8 cellular contexts compared by ENCODE assay signal in the genomic region with DNA sequence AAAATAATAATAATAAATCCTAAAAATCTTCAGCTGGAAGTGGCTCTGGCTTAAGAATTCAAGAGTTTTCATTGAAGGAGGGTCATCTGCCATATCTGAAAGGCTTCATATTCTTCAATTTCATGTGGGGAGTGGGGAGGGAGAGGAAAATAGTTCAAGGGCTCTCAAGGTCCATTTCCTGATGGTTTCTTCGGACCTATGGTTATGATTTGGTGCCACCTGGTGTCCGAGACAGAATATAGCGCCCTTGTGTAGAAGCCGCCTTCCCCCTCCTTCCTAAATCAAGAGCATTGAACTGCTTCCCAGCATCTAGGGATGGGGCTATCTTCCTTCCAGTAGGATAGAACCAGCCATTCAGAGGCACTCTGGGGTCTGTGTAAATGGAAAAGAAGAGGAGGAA. TPM values are rescaled to one million over a fixed set of nuclear protein-coding genes. Genes with fewer than 3 reads are reported as not detected.
DNase-seq lines count a peak whose midpoint lies in the region; ATAC-seq and TF ChIP-seq lines count a peak whose summit lies in the region.

No MANE protein-coding gene starts in this region.

- CTCF ChIA-PET in CD4-positive, alpha-beta T cell (lab: Charles Lee): no interaction called here

- H3T11ph ChIP-seq in H9 (ENCODE audit: low read length): no peak overlapping the region

- H3K4me3 ChIP-seq in endodermal cell (ENCODE audit: low read length): no peak overlapping the region

- no peak overlapping the region for H2AK5ac ChIP-seq in H9 (ENCODE audit: insufficient read length, low read length)

- H2AFZ ChIP-seq in H9 (ENCODE audit: low read length): no peak overlapping the region

- H3K9me3 ChIP-seq in CD4-positive, alpha-beta T cell (ENCODE audit: control insufficient read depth, low read length): no peaks in the 10 kb centered on the region
- H3K9me3 ChIP-seq in H9 (ENCODE audit: control insufficient read depth, low read depth, low read length) (peaks cover 21% of the 10 kb centered on the region), endodermal cell (ENCODE audit: control insufficient read depth, low read length) (no peaks in the 10 kb centered on the region)

- intact Hi-C loops in CD4-positive, alpha-beta T cell (cut with DNase I, micrococcal nuclease): loop anchor here (1.0 to 5.0 kb wide), 5 partner anchors 47 to 727 kb away; no protein-coding TSS in a partner anchor

- H3K23ac ChIP-seq in H9 (ENCODE audit: insufficient read length, low read depth, low read length): no peak overlapping the region

- H3K4ac ChIP-seq in H9 (ENCODE audit: low read depth, low read length): no peak overlapping the region

- no peak overlapping the region for H3K27ac ChIP-seq in CD4-positive, alpha-beta T cell (ENCODE audit: low read depth, low read length)
- H3K27ac ChIP-seq in H9 (ENCODE audit: insufficient read length, low read depth, low read length) (no peak overlapping the region), endodermal cell (ENCODE audit: low read depth, low read length) (no peak overlapping the region)

- H3K18ac ChIP-seq in H9 (ENCODE audit: insufficient read length, low read depth, low read length): no peak overlapping the region

- POLR2A ChIA-PET in CD4-positive, alpha-beta T cell (lab: Charles Lee): interaction anchor here (2.2 kb wide), 1 partner anchor 75 kb away, joined by 7 read pairs; a partner anchor contains a TSS

- H4K20me1 ChIP-seq in H9 (ENCODE audit: control insufficient read depth, insufficient read depth, insufficient read length): no peaks in the 10 kb centered on the region

- H3K27me3 Mint-ChIP-seq in CD4-positive, alpha-beta T cell: no peaks in the 10 kb centered on the region
- H3K27me3 Mint-ChIP-seq in H9 (ENCODE audit: low read depth): no peaks in the 10 kb centered on the region; the same call in 1 of the 2 replicates
- H3K27me3 Mint-ChIP-seq in endodermal cell (ENCODE audit: insufficient read depth): no peaks in the 10 kb centered on the region
- H3K27me3 Mint-ChIP-seq in type B pancreatic cell: no peaks in the 10 kb centered on the region

- no peaks in the 10 kb centered on the region for H3K79me2 ChIP-seq in H9 (ENCODE audit: insufficient read depth, low read length)

- H3K36me3 Mint-ChIP-seq in CD4-positive, alpha-beta T cell (ENCODE audit: low read depth): peaks cover 31% of the 10 kb centered on the region
- H3K36me3 Mint-ChIP-seq in H9 (ENCODE audit: insufficient read depth in 1 of 3, low read depth in 3 of 3) (peaks cover 5 to 11% (median 11%) of the 10 kb centered on the region in 3 experiments), endodermal cell (ENCODE audit: low read depth) (no peaks in the 10 kb centered on the region), type B pancreatic cell (no peaks in the 10 kb centered on the region)

- no peaks in the 10 kb centered on the region for H3K27me3 ChIP-seq in CD4-positive, alpha-beta T cell (ENCODE audit: control insufficient read depth, insufficient read depth, low read length)
- no peaks in the 10 kb centered on the region for H3K27me3 ChIP-seq in H9 (ENCODE audit: insufficient read depth, low read length)
- no peaks in the 10 kb centered on the region for H3K27me3 ChIP-seq in endodermal cell (ENCODE audit: control insufficient read depth, insufficient read depth, low read length, poor library complexity, severe bottlenecking)

- no peak for ATAC-seq in CD4-positive, alpha-beta T cell (ENCODE audit: poor library complexity)
- ATAC-seq in GM18870 (IDR thresholded peaks at IDR 0.05; ENCODE audit: unreplicated experiment): no peak

- no peak overlapping the region for H3K56ac ChIP-seq in H9 (ENCODE audit: insufficient read length, low read depth, low read length)

- H3K27ac Mint-ChIP-seq in CD4-positive, alpha-beta T cell: no peak overlapping the region
- H3K27ac Mint-ChIP-seq in H9 (no peak overlapping the region), endodermal cell (no peak overlapping the region), type B pancreatic cell (peak overlapping the region; percentile 39)

- no peak overlapping the region for H3K14ac ChIP-seq in H9 (ENCODE audit: insufficient read depth, low read length)

- no peak overlapping the region for H2BK20ac ChIP-seq in H9 (ENCODE audit: low read depth, low read length, poor library complexity, severe bottlenecking)

- H3K79me1 ChIP-seq in H9 (ENCODE audit: insufficient read depth, low read depth, low read length, poor library complexity, severe bottlenecking): no peaks in the 10 kb centered on the region

- H3K9me3 Mint-ChIP-seq in CD4-positive, alpha-beta T cell: no peaks in the 10 kb centered on the region
- H3K9me3 Mint-ChIP-seq in H9 (peaks cover 53 to 66% of the 10 kb centered on the region in 2 experiments), endodermal cell (peaks cover 60% of the 10 kb centered on the region), type B pancreatic cell (no peaks in the 10 kb centered on the region)

- no CpG with 5 or more reads among the region's 4 CpGs for WGBS in H9 (ENCODE audit: extremely low coverage, insufficient read length, low lambda C conversion rate)
- 3% methylated on average over 4 of the region's 4 CpGs; no CpG with 5 or more reads in 1 of the 2 experiments for WGBS in endodermal cell (ENCODE audit: insufficient coverage in 1 of 2, insufficient read length in 1 of 2), 2 experiments

- H3K9ac ChIP-seq in H9 (ENCODE audit: extremely low read depth, insufficient read length, low read length) (no peak overlapping the region), endodermal cell (ENCODE audit: extremely low read depth, low read length, poor library complexity, severe bottlenecking) (no peak overlapping the region)

- H4K8ac ChIP-seq in H9 (replicated peaks; ENCODE audit: insufficient read length, low read depth, low read length): no peak overlapping the region

- H3K4me1 Mint-ChIP-seq in CD4-positive, alpha-beta T cell (ENCODE audit: low read depth): peaks cover 20% of the 10 kb centered on the region
- H3K4me1 Mint-ChIP-seq in H9 (peaks cover 12 to 16% of the 10 kb centered on the region in 2 experiments), endodermal cell (peaks cover 9% of the 10 kb centered on the region), type B pancreatic cell (ENCODE audit: unreplicated experiment) (peaks cover 18% of the 10 kb centered on the region)

- H2BK5ac ChIP-seq in H9 (ENCODE audit: insufficient read length, low read length): no peak overlapping the region

- H3K4me1 ChIP-seq in H9 (ENCODE audit: insufficient read depth, low read length) (peaks cover 3% of the 10 kb centered on the region), endodermal cell (ENCODE audit: control insufficient read depth, insufficient read depth, low read length) (peaks cover 4% of the 10 kb centered on the region)

- no peaks in the 10 kb centered on the region for H3K36me3 ChIP-seq in endodermal cell (ENCODE audit: control insufficient read depth, insufficient read depth, low read length)

- peak in 8 of 10 experiments; percentile 9 to 34 (median 20) for DNase-seq in CD4-positive, alpha-beta T cell
- DNase-seq in H9 (peak; percentile 47), NCI-H345 (lab: John Stamatoyannopoulos, UW) (peak; percentile 68), endodermal cell (peak; percentile 80), middle frontal gyrus (ENCODE audit: extremely low spot score, low spot score) (peak; percentile 41), type B pancreatic cell (ENCODE audit: extremely low spot score, unreplicated experiment) (no peak)
- peak; percentile 49 for DNase-seq in activated CD4-positive, alpha-beta T cell treated with anti-CD3 and anti-CD28 coated beads for 48 hours

- no peak overlapping the region for H2BK120ac ChIP-seq in H9 (ENCODE audit: low read depth, low read length, poor library complexity, severe bottlenecking)

- peak; percentile 59 for TF ChIP-seq CTCF in CD4-positive, alpha-beta T cell (IDR thresholded peaks at IDR 0.05)
- TF ChIP-seq CTCF in H9 (conservative IDR thresholded peaks at IDR 0.05) (peak; percentile 73), endodermal cell (conservative IDR thresholded peaks at IDR 0.05) (peak; percentile 79), type B pancreatic cell (conservative IDR thresholded peaks at IDR 0.05) (peak; percentile 78)

- peaks cover 9% of the 10 kb centered on the region for H3K23me2 ChIP-seq in H9 (ENCODE audit: insufficient read length, low read depth, low read length, poor library complexity, severe bottlenecking)

- no peak overlapping the region for H3K4me2 ChIP-seq in H9 (ENCODE audit: insufficient read depth, insufficient read length, low read length)

- H4K5ac ChIP-seq in H9 (ENCODE audit: insufficient read length, low read depth, low read length): no peak overlapping the region

- H2BK15ac ChIP-seq in H9 (ENCODE audit: low read depth, low read length): no peak overlapping the region

- H3K4me3 Mint-ChIP-seq in CD4-positive, alpha-beta T cell: peak overlapping the region; percentile 42
- H3K4me3 Mint-ChIP-seq in H9 (no peak overlapping the region), endodermal cell (no peak overlapping the region), type B pancreatic cell (no peak overlapping the region)

- H4K91ac ChIP-seq in H9 (ENCODE audit: insufficient read length, low read depth, low read length): no peak overlapping the region

- no peak overlapping the region for H2BK12ac ChIP-seq in H9 (ENCODE audit: insufficient read length, low read depth, low read length)

RNA-seq across cellular contexts. Expression of a gene that starts 34.3 kb away (rescaled TPM):
- 1 to 10 TPM; 3.4 to 4.3 TPM for total RNA-seq in CD4-positive, alpha-beta T cell
- 3.5 and 3.6 TPM in 2 replicates for total RNA-seq in H9 (2021)
- 1 to 10 TPM; 1.3 to 3.0 TPM for total RNA-seq in endodermal cell
- 22.8 TPM for polyA plus RNA-seq in endodermal cell (2013, experiment 1 of 2)
- 22.0 TPM for polyA plus RNA-seq in endodermal cell (2013, experiment 2 of 2)
- total RNA-seq in type B pancreatic cell (ENCODE audit: low replicate concordance): 0.86 and 17.9 TPM in 2 replicates

RNA-seq across cellular contexts. Expression of a gene that starts 44.1 kb away (rescaled TPM):
- not detected for total RNA-seq in CD4-positive, alpha-beta T cell
- total RNA-seq in H9 (2021) (not detected in 2 replicates), endodermal cell (1 to 10 TPM in 1 of 2 donors, under 1 TPM in 1; 0.91 to 1.4 TPM), type B pancreatic cell (ENCODE audit: low replicate concordance) (3.9 and 15.3 TPM in 2 replicates)
- 0.36 TPM for polyA plus RNA-seq in endodermal cell (2013, experiment 1 of 2)
- polyA plus RNA-seq in endodermal cell (2013, experiment 2 of 2): 0.37 TPM
